26 cellular contexts compared by ENCODE assay signal in genomic region chr1:224919508-224919907, GRCh38. TPM values are rescaled to one million over a fixed set of nuclear protein-coding genes. Genes with fewer than 3 reads are reported as not detected.
DNase-seq lines count a peak whose midpoint lies in the region; ATAC-seq, FAIRE-seq and TF ChIP-seq lines count a peak whose summit lies in the region.
"Had no signal": no experiment of that assay in that cellular context is flagged by ENCODE, and none has a peak within 500 bp of the region (broad histone marks: within the 10 kb centered on the region; RNA-seq: fewer than 3 reads in every experiment).

No MANE protein-coding gene starts in this region.

- H3K4me2 ChIP-seq in SK-N-SH (no peak overlapping the region), OCI-LY7 (ENCODE audit: low read length) (0 out of 2 replicates have a peak overlapping the region, but pooled peaks have one; percentile 16), HepG2 (ENCODE audit: low read depth, low read length) (peak overlapping the region; percentile 35)
- H3K4me2 ChIP-seq: PC-9 had no signal

- H3K79me2 ChIP-seq in SK-N-SH (ENCODE audit: insufficient read depth) (no peaks in the 10 kb centered on the region), OCI-LY7 (ENCODE audit: insufficient read depth, low read depth, low read length) (no peaks in the 10 kb centered on the region), HepG2 (ENCODE audit: insufficient read depth, low read length) (no peaks in the 10 kb centered on the region)

- H3K27ac ChIP-seq in SK-N-SH (ENCODE audit: low read depth in 2 of 2, low read length in 1 of 2): no peak overlapping the region
- no peak overlapping the region for H3K27ac ChIP-seq in OCI-LY7 (ENCODE audit: low read depth, low read length, poor library complexity, severe bottlenecking)
- H3K27ac ChIP-seq in HepG2 (ENCODE audit: extremely low read length, insufficient read depth, low read length): no peak overlapping the region
- H3K27ac ChIP-seq: 22Rv1, PC-9 had no signal

- CTCF ChIA-PET in SK-N-SH (lab: Yijun Ruan, JAX): interaction anchor here (1.4 to 6.5 kb wide), 2 partner anchors 10 to 405 kb away, joined by 5 to 124 read pairs; partner anchors contain the start of gene DNAH14
- CTCF ChIA-PET in OCI-LY7 (lab: Charles Lee; ENCODE audit: unreplicated experiment): no interaction called here
- CTCF ChIA-PET in HepG2 (lab: Yijun Ruan, JAX; ENCODE audit: low intra/inter-chr PET ratio, low total read pairs): interaction anchor here (1.3 kb wide), 1 partner anchor 406 kb away, joined by 4 read pairs; no protein-coding TSS in a partner anchor

- TF ChIP-seq EP300 in SK-N-SH (IDR thresholded peaks at IDR 0.05; ENCODE audit: borderline replicate concordance in 1 of 2, low read depth in 1 of 2, low read length in 1 of 2) (no peak), HepG2 (IDR thresholded peaks at IDR 0.05; ENCODE audit: low read depth in 2 of 2, low read length in 2 of 2) (no peak), HepG2 (CRISPR knock-in tag; IDR thresholded peaks at IDR 0.05; ENCODE audit: borderline replicate concordance) (no peak)

- intact Hi-C loops in OCI-LY7 (cut with micrococcal nuclease; ENCODE audit: unreplicated experiment): no loop called here
- intact Hi-C loops in HepG2 (cut with micrococcal nuclease; ENCODE audit: unreplicated experiment): no loop called here

- H3K4me1 ChIP-seq in SK-N-SH (ENCODE audit: control insufficient read depth in 1 of 2, insufficient read depth in 2 of 2, low read depth in 1 of 2, low read length in 1 of 2) (no peaks in the 10 kb centered on the region; a peak in 1 of 4 replicates), OCI-LY7 (ENCODE audit: insufficient read depth, low read length, poor library complexity, severe bottlenecking) (no peaks in the 10 kb centered on the region), HepG2 (ENCODE audit: insufficient read depth, low read length) (0 out of 2 replicates have a peak, but pooled peaks cover 8% of the 10 kb centered on the region)

- no peak for ATAC-seq in SK-N-SH treated with all-trans-retinoic acid at 6 μM for 48 hours
- ATAC-seq in HepG2: no peak; the same call in 2 of the 3 replicates
- ATAC-seq in HG03571 (IDR thresholded peaks at IDR 0.05; ENCODE audit: unreplicated experiment): no peak
- ATAC-seq: CD8-positive, alpha-beta T cell had no signal

- no peak overlapping the region for H3K4me3 ChIP-seq in SK-N-SH (ENCODE audit: low read depth in 2 of 2, low read length in 1 of 2)
- no peak overlapping the region for H3K4me3 ChIP-seq in OCI-LY7 (ENCODE audit: low read depth, low read length, poor library complexity, severe bottlenecking)
- no peak overlapping the region for H3K4me3 ChIP-seq in HepG2 (replicated peaks in 1 of 3; ENCODE audit: insufficient read depth in 1 of 3, low read depth in 2 of 3, low read length in 3 of 3)
- H3K4me3 ChIP-seq: PC-9 had no signal

- peak overlapping the region; percentile 20; the same call in 1 of the 2 replicates for H2AFZ ChIP-seq in SK-N-SH (ENCODE audit: low read depth)
- no peak overlapping the region for H2AFZ ChIP-seq in OCI-LY7 (ENCODE audit: low read length)
- H2AFZ ChIP-seq in HepG2 (ENCODE audit: low read length): no peak overlapping the region
- H2AFZ ChIP-seq: PC-9 had no signal

- TF ChIP-seq CTCF in SK-N-SH (IDR thresholded peaks at IDR 0.05) (no peak), OCI-LY7 (conservative IDR thresholded peaks at IDR 0.05; ENCODE audit: low read length) (no peak), HepG2 (CRISPR knock-in tag; IDR thresholded peaks at IDR 0.05) (no peak)

- H3K9me2 ChIP-seq in SK-N-SH (no peaks in the 10 kb centered on the region), OCI-LY7 (ENCODE audit: insufficient read depth, low read length) (no peaks in the 10 kb centered on the region)

- no peaks in the 10 kb centered on the region for H3F3A ChIP-seq in SK-N-SH (replicated peaks; ENCODE audit: insufficient read depth)

- BruUV-seq in OCI-LY7 (replicated peaks; lab: Mats Ljungman, UMichigan): no TSS peak
- no TSS peak for BruUV-seq in HepG2 (replicated peaks; lab: Mats Ljungman, UMichigan)

- DNase-seq in SK-N-SH (no peak), OCI-LY7 (ENCODE audit: low spot score) (no peak), HepG2 (ENCODE audit: low spot score) (no peak), urothelium cell line (ENCODE audit: low spot score) (no peak), middle frontal gyrus (ENCODE audit: extremely low spot score, low spot score) (no peak), NCI-H1694 (lab: John Stamatoyannopoulos, UW) (no peak)
- DNase-seq: C1 segment of cervical spinal cord; CD8-positive, alpha-beta T cell; DMS153; GDM1; KBM-7; NCI-H1105; NCI-H146; NCI-H2029 treated with DMSO at 0.1 percent for 48 hours; NCI-H2171; NCI-H345; NCI-H524 treated with DMSO at 0.1 percent for 48 hours; NCI-H82; PC-9; RPMI8226; SHP77 had no signal

- FAIRE-seq in HepG2 (lab: Jason Lieb, UNC) (no peak), urothelium cell line (lab: Jason Lieb, UNC) (peak; percentile 42)
- FAIRE-seq: GM18507 had no signal

- no peak for TF ChIP-seq POLR2A in HepG2 (IDR thresholded peaks at IDR 0.05; ENCODE audit: insufficient read depth in 1 of 2, low read depth in 2 of 2, low read length in 2 of 2)

- POLR2A ChIA-PET in SK-N-SH (lab: Yijun Ruan, JAX): no interaction called here
- POLR2A ChIA-PET in OCI-LY7 (lab: Charles Lee): no interaction called here
- POLR2A ChIA-PET in HepG2 (lab: Yijun Ruan, JAX): no interaction called here

- no peaks in the 10 kb centered on the region for H3K36me3 ChIP-seq in SK-N-SH (replicated peaks in 1 of 2; ENCODE audit: control insufficient read depth in 1 of 2, insufficient read depth in 2 of 2, low read length in 1 of 2)
- H3K36me3 ChIP-seq in OCI-LY7 (ENCODE audit: insufficient read depth, low read length): no peaks in the 10 kb centered on the region
- H3K36me3 ChIP-seq in HepG2 (replicated peaks in 1 of 2; ENCODE audit: control insufficient read depth in 1 of 2, insufficient read depth in 2 of 2, low read length in 2 of 2): no peaks in the 10 kb centered on the region

- no peaks in the 10 kb centered on the region; the same call in 1 of the 2 replicates for H3K9me3 ChIP-seq in SK-N-SH
- H3K9me3 ChIP-seq in OCI-LY7 (ENCODE audit: low read length): no peaks in the 10 kb centered on the region
- H3K9me3 ChIP-seq in HepG2 (ENCODE audit: low read length): peaks cover 1% of the 10 kb centered on the region; the same call in 1 of the 2 replicates

- TF ChIP-seq RAD21 in SK-N-SH (IDR thresholded peaks at IDR 0.05; ENCODE audit: low read length): no peak
- no peak for TF ChIP-seq RAD21 in HepG2 (CRISPR knock-in tag; IDR thresholded peaks at IDR 0.05)

- WGBS in SK-N-SH (ENCODE audit: low lambda C conversion rate): 87% methylated on average over 4 of the region's 4 CpGs
- 55% methylated on average over 4 of the region's 4 CpGs for WGBS in HepG2 (ENCODE audit: low lambda C conversion rate)

- H3K27me3 ChIP-seq in SK-N-SH (ENCODE audit: insufficient read depth): no peaks in the 10 kb centered on the region
- no peaks in the 10 kb centered on the region for H3K27me3 ChIP-seq in HepG2 (ENCODE audit: control insufficient read depth in 1 of 2, insufficient read depth in 2 of 2, low read length in 2 of 2)

- H3K9ac ChIP-seq in SK-N-SH (no peak overlapping the region), HepG2 (ENCODE audit: insufficient read depth, low read depth, low read length) (no peak overlapping the region)

- in situ Hi-C loops in HepG2 (cut with HindIII; ENCODE audit: extremely low pct_ligation_motif_present, low pct_unique_long_range_greater_than_20kb): no loop called here

- no peaks in the 10 kb centered on the region for H4K20me1 ChIP-seq in SK-N-SH (ENCODE audit: insufficient read depth)
- no peaks in the 10 kb centered on the region for H4K20me1 ChIP-seq in OCI-LY7 (ENCODE audit: insufficient read depth, low read length)
- H4K20me1 ChIP-seq in HepG2 (ENCODE audit: insufficient read depth, low read length): no peaks in the 10 kb centered on the region

TF ChIP-seq in SK-N-SH, 30 proteins besides CTCF, POLR2A, EP300 and RAD21:
- TF ChIP-seq MEF2A (IDR thresholded peaks at IDR 0.05; ENCODE audit: borderline replicate concordance, low read depth): no peak

TF ChIP-seq in SK-N-SH treated with all-trans-retinoic acid at 6 μM for 48 hours, 23 proteins besides CTCF, POLR2A, EP300 and RAD21 (continues in another document):
- no peak for TF ChIP-seq GLIS3 (CRISPR knock-in tag; IDR thresholded peaks at IDR 0.05)
- TF ChIP-seq RARB (CRISPR knock-in tag; IDR thresholded peaks at IDR 0.05): no peak
- no peak for TF ChIP-seq ZFP30 (CRISPR knock-in tag; IDR thresholded peaks at IDR 0.05)

TF ChIP-seq in HepG2, 621 proteins besides CTCF, POLR2A, EP300 and RAD21 (continues in another document):
- TF ChIP-seq CCDC6 (CRISPR knock-in tag; IDR thresholded peaks at IDR 0.05): no peak

RNA-seq across cellular contexts. Expression of gene DNAH14, which starts 10.0 kb away (rescaled TPM):
- polyA plus RNA-seq in SK-N-SH (2012; rRNA removed) (8.0 and 11.3 TPM in 2 replicates), HepG2 (2011; rRNA removed) (4.5 and 5.8 TPM in 2 replicates)
- polyA plus RNA-seq in SK-N-SH (2012; cell fraction: cytosol; rRNA removed): 10.7 and 16.2 TPM in 2 replicates
- 9.7 and 21.7 TPM in 2 replicates for polyA plus RNA-seq in SK-N-SH (2012; cell fraction: nucleus; rRNA removed)
- total RNA-seq in OCI-LY7 (2014; rRNA removed; shearing (Covaris generic)): not detected in 2 replicates
- total RNA-seq in OCI-LY7 (2022) (not detected in 2 replicates), HepG2 (2016; rRNA removed; fragmentation: Illumina TruSeq; extraction: Trizol) (19.0 and 27.5 TPM in 2 replicates)
- total RNA-seq in HepG2 (2016; cell fraction: cytosol; rRNA removed; fragmentation: Illumina TruSeq; extraction: Trizol; ENCODE audit: low read depth): 89.8 and 97.8 TPM in 2 replicates
- total RNA-seq in HepG2 (2016; cell fraction: insoluble cytoplasmic fraction; rRNA removed; fragmentation: Illumina TruSeq; extraction: Trizol): 20.4 and 26.4 TPM in 2 replicates
- 57.2 and 72.0 TPM in 2 replicates for total RNA-seq in HepG2 (2016; cell fraction: membrane; rRNA removed; fragmentation: Illumina TruSeq; extraction: Trizol)
- total RNA-seq in HepG2 (2016; cell fraction: nucleus; rRNA removed; fragmentation: Illumina TruSeq; extraction: Trizol): 54.9 and 56.5 TPM in 2 replicates
- polyA plus RNA-seq in HepG2 (2011; cell fraction: cytosol; rRNA removed): 1.4 and 2.3 TPM in 2 replicates
- polyA plus RNA-seq in HepG2 (2011; cell fraction: nucleus; rRNA removed): 6.6 and 9.8 TPM in 2 replicates
- 6.8 and 8.4 TPM in 2 replicates for polyA plus RNA-seq in HepG2 (2012)
- 1.5 and 2.7 TPM in 2 replicates for polyA plus RNA-seq in HepG2 (2016; cell fraction: cytosol; fragmentation: Illumina TruSeq; extraction: Trizol; ENCODE audit: low read depth)
- 10.6 and 11.2 TPM in 2 replicates for polyA plus RNA-seq in HepG2 (2016; cell fraction: insoluble cytoplasmic fraction; fragmentation: Illumina TruSeq; extraction: Trizol; ENCODE audit: low read depth)
- 2.6 TPM in 2 replicates for polyA plus RNA-seq in HepG2 (2016; cell fraction: membrane; fragmentation: Illumina TruSeq; extraction: Trizol; ENCODE audit: low read depth)
- 21.1 and 25.8 TPM in 2 replicates for polyA plus RNA-seq in HepG2 (2016; cell fraction: nucleus; fragmentation: Illumina TruSeq; extraction: Trizol; ENCODE audit: insufficient read depth, low read depth)
- 1.7 and 12.5 TPM in 2 replicates for polyA minus RNA-seq in HepG2 (2011; rRNA and poly(A)+ RNA removed; ENCODE audit: low replicate concordance)
- polyA minus RNA-seq in HepG2 (2011; cell fraction: cytosol; rRNA and poly(A)+ RNA removed): 7.6 and 8.9 TPM in 2 replicates
- polyA minus RNA-seq in HepG2 (2011; cell fraction: nucleus; rRNA and poly(A)+ RNA removed): 68.9 and 95.5 TPM in 2 replicates
- total RNA-seq: CD8-positive, alpha-beta T cell; H4 had no signal

Comparison
In these comparisons a context has a peak if more than half of its experiments do, and no peak if none do; other contexts are left out.
1. RNA of gene DNAH14, which starts 10.0 kb away (total RNA-seq): 19.0 to 97.8 TPM in HepG2; not detected in OCI-LY7; every median in the first group is over 10 times any median in the second.